ENCODE assay signal across 1 cellular context in the genomic region with DNA sequence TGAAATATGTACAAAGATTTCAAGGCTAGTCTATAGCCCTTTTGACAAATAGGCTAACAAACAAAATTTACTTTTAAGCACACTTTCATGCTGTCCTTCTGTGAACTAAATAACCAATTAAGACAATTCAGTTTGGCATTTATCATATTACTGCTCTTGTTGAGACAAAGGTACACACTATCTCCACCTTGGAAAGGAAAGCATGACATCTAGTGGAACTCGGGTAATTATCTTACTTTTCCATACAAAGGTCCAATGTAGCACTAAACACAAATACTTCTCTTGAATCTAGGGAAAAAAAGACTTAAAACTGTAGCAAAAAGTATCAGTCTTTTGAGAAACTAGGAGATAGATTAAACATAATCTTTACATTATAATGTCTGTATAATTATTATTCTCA.
TF ChIP-seq lines count a peak whose summit lies in the region.

No MANE protein-coding gene starts in this region.

TF ChIP-seq in SK-N-SH treated with all-trans-retinoic acid at 6 μM for 48 hours, 23 proteins besides CTCF, POLR2A, EP300 and RAD21 (continued from another document):
- TF ChIP-seq, protein P1, sequence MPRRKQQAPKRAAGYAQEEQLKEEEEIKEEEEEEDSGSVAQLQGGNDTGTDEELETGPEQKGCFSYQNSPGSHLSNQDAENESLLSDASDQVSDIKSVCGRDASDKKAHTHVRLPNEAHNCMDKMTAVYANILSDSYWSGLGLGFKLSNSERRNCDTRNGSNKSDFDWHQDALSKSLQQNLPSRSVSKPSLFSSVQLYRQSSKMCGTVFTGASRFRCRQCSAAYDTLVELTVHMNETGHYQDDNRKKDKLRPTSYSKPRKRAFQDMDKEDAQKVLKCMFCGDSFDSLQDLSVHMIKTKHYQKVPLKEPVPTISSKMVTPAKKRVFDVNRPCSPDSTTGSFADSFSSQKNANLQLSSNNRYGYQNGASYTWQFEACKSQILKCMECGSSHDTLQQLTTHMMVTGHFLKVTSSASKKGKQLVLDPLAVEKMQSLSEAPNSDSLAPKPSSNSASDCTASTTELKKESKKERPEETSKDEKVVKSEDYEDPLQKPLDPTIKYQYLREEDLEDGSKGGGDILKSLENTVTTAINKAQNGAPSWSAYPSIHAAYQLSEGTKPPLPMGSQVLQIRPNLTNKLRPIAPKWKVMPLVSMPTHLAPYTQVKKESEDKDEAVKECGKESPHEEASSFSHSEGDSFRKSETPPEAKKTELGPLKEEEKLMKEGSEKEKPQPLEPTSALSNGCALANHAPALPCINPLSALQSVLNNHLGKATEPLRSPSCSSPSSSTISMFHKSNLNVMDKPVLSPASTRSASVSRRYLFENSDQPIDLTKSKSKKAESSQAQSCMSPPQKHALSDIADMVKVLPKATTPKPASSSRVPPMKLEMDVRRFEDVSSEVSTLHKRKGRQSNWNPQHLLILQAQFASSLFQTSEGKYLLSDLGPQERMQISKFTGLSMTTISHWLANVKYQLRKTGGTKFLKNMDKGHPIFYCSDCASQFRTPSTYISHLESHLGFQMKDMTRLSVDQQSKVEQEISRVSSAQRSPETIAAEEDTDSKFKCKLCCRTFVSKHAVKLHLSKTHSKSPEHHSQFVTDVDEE (CRISPR knock-in tag; IDR thresholded peaks at IDR 0.05), result no peak
- TF ChIP-seq ZNF565 (CRISPR knock-in tag; conservative IDR thresholded peaks at IDR 0.05; ENCODE audit: low read depth) (no peak), RARB (CRISPR knock-in tag; IDR thresholded peaks at IDR 0.05) (no peak), TOX (CRISPR knock-in tag; IDR thresholded peaks at IDR 0.05; ENCODE audit: borderline replicate concordance) (no peak)
TF ChIP-seq in SK-N-SH treated with all-trans-retinoic acid at 6 μM for 48 hours: peak in this region for 0.
